Comparison of ENCODE assay signal across 10 cellular contexts in the genomic region with DNA sequence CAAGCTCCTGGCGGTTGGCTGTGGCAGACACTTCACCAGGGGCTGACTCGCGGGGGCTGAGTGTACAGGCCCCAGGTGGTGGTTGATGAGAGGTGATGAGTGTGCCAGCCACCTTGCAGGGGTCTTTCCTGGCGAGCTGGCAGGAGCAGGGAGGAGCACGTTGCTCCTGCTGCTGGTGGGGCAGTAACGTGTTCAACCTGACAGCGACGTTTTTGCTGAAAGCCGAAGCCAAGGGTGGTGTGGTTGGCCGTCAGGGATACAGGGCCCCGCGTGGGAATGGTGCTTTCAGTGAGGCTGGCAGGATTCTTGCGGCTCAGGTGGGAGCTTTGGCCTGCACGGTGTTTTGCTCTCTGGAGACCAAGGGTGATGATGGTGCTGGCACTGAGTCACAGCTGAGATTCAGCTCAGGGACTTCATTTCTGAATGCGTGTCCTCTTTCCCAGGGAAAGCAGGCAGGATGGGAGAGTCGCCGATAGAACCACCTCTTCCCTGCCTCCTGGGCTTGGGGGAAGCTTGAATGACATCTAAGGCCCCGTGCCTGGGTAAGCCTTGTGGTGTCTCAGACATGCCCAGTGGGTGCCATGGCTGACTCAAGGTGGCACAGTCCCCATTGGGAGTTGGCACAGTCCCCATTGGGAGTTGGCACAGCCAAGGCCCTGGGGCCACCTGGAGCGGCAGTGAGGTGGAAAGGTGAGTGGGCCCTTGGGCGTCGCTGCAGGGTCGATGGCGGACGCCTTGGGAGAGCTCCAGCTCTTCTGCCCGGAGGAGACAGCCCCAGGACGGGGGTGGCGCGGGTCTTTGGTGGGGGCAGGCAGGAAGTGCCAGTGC. TPM values are rescaled to one million over a fixed set of nuclear protein-coding genes. Genes with fewer than 3 reads are reported as not detected.
DNase-seq lines count a peak whose midpoint lies in the region; ATAC-seq and TF ChIP-seq lines count a peak whose summit lies in the region.
"Had no signal": no experiment of that assay in that cellular context is flagged by ENCODE, and none has a peak within 500 bp of the region (broad histone marks: within the 10 kb centered on the region; RNA-seq: fewer than 3 reads in every experiment).

No MANE protein-coding gene starts in this region.

- no peaks in the 10 kb centered on the region for H3K27me3 Mint-ChIP-seq in stimulated activated naive B cell treated with anti-CD40 and anti-IgM and Interleukin-4, amounts not matched to agents 10 μg/mL and 1 μg/mL and 100 μg/mL, for 72 hours
- H3K27me3 Mint-ChIP-seq: memory B cell had no signal

- H3K36me3 Mint-ChIP-seq in stimulated activated naive B cell treated with anti-CD40 and anti-IgM and Interleukin-4, amounts not matched to agents 10 μg/mL and 1 μg/mL and 100 μg/mL, for 72 hours: peaks cover 32 to 49% of the 10 kb centered on the region in 2 donors

- H3K4me3 ChIP-seq in LNCaP clone FGC (ENCODE audit: low read depth, low read length): peak overlapping the region; percentile 40
- H3K4me3 ChIP-seq in brain microvascular endothelial cell (ENCODE audit: low read depth, low read length): peak overlapping the region; percentile 9

- peaks cover 28 to 51% of the 10 kb centered on the region in 2 donors for H3K4me1 Mint-ChIP-seq in stimulated activated naive B cell treated with anti-CD40 and anti-IgM and Interleukin-4, amounts not matched to agents 10 μg/mL and 1 μg/mL and 100 μg/mL, for 72 hours

- in situ Hi-C loops in brain microvascular endothelial cell (cut with HindIII; ENCODE audit: low pct_ligation_motif_present, low sequenced_read_pairs) (no loop called here), GM13977 (cut with MboI; ENCODE audit: low pct_unique_long_range_greater_than_20kb, low sequenced_read_pairs, unreplicated experiment) (no loop called here)

- DNase-seq in LNCaP clone FGC (ENCODE audit: low read depth) (no peak), brain microvascular endothelial cell (peak; percentile 38), T-helper 1 cell (no peak), occipital lobe (lab: John Stamatoyannopoulos, UW) (no peak), DMS79 (lab: John Stamatoyannopoulos, UW) (no peak), GM13977 (ENCODE audit: low spot score) (no peak)
- DNase-seq in stimulated activated naive B cell treated with anti-CD40 and anti-IgM and Interleukin-4, amounts not matched to agents 10 μg/mL and 1 μg/mL and 100 μg/mL, for 72 hours: no peak
- DNase-seq: NCI-H774 had no signal

- H3K27ac Mint-ChIP-seq in stimulated activated naive B cell treated with anti-CD40 and anti-IgM and Interleukin-4, amounts not matched to agents 10 μg/mL and 1 μg/mL and 100 μg/mL, for 72 hours: peak overlapping the region; percentile 42

- H3K27me3 ChIP-seq in brain microvascular endothelial cell (replicated peaks) (no peaks in the 10 kb centered on the region), layer of hippocampus (ENCODE audit: control insufficient read depth, insufficient read depth, low read length) (no peaks in the 10 kb centered on the region)

- H3K4me3 Mint-ChIP-seq in stimulated activated naive B cell treated with anti-CD40 and anti-IgM and Interleukin-4, amounts not matched to agents 10 μg/mL and 1 μg/mL and 100 μg/mL, for 72 hours: peak overlapping the region in 1 of 2 donors; percentile 21
- H3K4me3 Mint-ChIP-seq: memory B cell had no signal

- H3K27ac ChIP-seq in brain microvascular endothelial cell (peak overlapping the region; percentile 90), layer of hippocampus (ENCODE audit: low read depth, low read length) (peak overlapping the region; percentile 75)

- H3K36me3 ChIP-seq in brain microvascular endothelial cell (replicated peaks): peaks cover 32% of the 10 kb centered on the region

- H3K9me3 Mint-ChIP-seq in stimulated activated naive B cell treated with anti-CD40 and anti-IgM and Interleukin-4, amounts not matched to agents 10 μg/mL and 1 μg/mL and 100 μg/mL, for 72 hours: no peaks in the 10 kb centered on the region
- H3K9me3 Mint-ChIP-seq: memory B cell had no signal

- ATAC-seq in stimulated activated naive B cell treated with anti-CD40 and anti-IgM and Interleukin-4, amounts not matched to agents 10 μg/mL and 1 μg/mL and 100 μg/mL, for 72 hours (replicated peaks): no peak

- TF ChIP-seq CTCF in LNCaP clone FGC (IDR thresholded peaks at IDR 0.05; ENCODE audit: control insufficient read depth, extremely low read depth, insufficient read depth) (no peak), brain microvascular endothelial cell (IDR thresholded peaks at IDR 0.05; ENCODE audit: low read depth, low read length, missing control alignments) (no peak), GM13977 (IDR thresholded peaks at IDR 0.05; ENCODE audit: extremely low read depth, insufficient read depth, missing control alignments) (no peak)

RNA-seq across cellular contexts. Expression of a gene that starts 8.8 kb away (rescaled TPM):
- 35.7 TPM for total RNA-seq in occipital lobe

RNA-seq across cellular contexts. Expression of a gene that starts 14.9 kb away (rescaled TPM):
- total RNA-seq in occipital lobe: 16.7 TPM

RNA-seq across cellular contexts. Expression of a gene that starts 22.0 kb away (rescaled TPM):
- total RNA-seq in occipital lobe: 252 TPM

RNA-seq across cellular contexts. Expression of a gene that starts 32.5 kb away (rescaled TPM):
- 26.5 TPM for total RNA-seq in occipital lobe

RNA-seq across cellular contexts. Expression of a gene that starts 33.7 kb away (rescaled TPM):
- 141 TPM for total RNA-seq in occipital lobe
